Comparison of ENCODE assay signal across 17 cellular contexts in the genomic region with DNA sequence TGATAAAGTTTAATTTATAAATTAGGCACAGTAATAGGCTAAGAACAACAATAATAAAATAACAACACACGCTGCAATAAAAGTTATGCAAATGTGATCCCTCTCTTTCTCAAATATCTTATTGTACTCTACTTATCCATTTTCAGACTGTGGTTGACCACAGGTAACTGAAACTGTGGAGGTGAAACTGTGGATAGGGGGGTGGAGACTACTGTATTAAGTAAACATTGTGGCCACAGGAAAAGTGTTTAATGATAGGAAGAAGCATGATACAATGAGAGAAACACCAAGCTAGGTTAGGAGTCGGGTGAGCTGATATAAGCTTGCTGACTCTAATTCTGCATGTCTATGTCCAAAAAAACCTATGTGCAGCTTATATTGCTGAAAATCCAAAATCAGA. TPM values are rescaled to one million over a fixed set of nuclear protein-coding genes. Genes with fewer than 3 reads are reported as not detected.
DNase-seq lines count a peak whose midpoint lies in the region; TF ChIP-seq lines count a peak whose summit lies in the region.
"Had no signal": no experiment of that assay in that cellular context is flagged by ENCODE, and none has a peak within 500 bp of the region (broad histone marks: within the 10 kb centered on the region; RNA-seq: fewer than 3 reads in every experiment).

No MANE protein-coding gene starts in this region.

- in situ Hi-C loops in GM13977 (cut with MboI; ENCODE audit: low pct_unique_long_range_greater_than_20kb, low sequenced_read_pairs, unreplicated experiment): no loop called here

- no peaks in the 10 kb centered on the region for H3K79me2 ChIP-seq in neural progenitor cell (ENCODE audit: low read depth)

- H4K20me1 ChIP-seq in neural progenitor cell (ENCODE audit: low read depth): no peaks in the 10 kb centered on the region

- H3K4me3 ChIP-seq in neural progenitor cell: no peak overlapping the region

- H3K27me3 Mint-ChIP-seq in neural progenitor cell (ENCODE audit: insufficient read depth, low read depth): peaks cover 5% of the 10 kb centered on the region

- H3K9me3 ChIP-seq in neural progenitor cell (ENCODE audit: low read depth): no peaks in the 10 kb centered on the region

- no peak overlapping the region for H3K27ac Mint-ChIP-seq in neural progenitor cell

- no peak overlapping the region for H3K4me3 Mint-ChIP-seq in neural progenitor cell

- TF ChIP-seq CTCF in neural progenitor cell (IDR thresholded peaks at IDR 0.05) (no peak), GM13977 (IDR thresholded peaks at IDR 0.05; ENCODE audit: extremely low read depth, insufficient read depth, missing control alignments) (no peak)

- no peak overlapping the region for H3K4me2 ChIP-seq in neural progenitor cell
- H3K4me2 ChIP-seq: KMS-11 had no signal

- no peaks in the 10 kb centered on the region for H3K36me3 ChIP-seq in neural progenitor cell

- H3K9ac ChIP-seq in neural progenitor cell: no peak overlapping the region
- H3K9ac ChIP-seq: KMS-11 had no signal

- DNase-seq in H4 (ENCODE audit: low spot score): peak; percentile 35
- peak; percentile 35 for DNase-seq in RPMI8226
- DNase-seq in caudate nucleus (lab: John Stamatoyannopoulos, UW): no peak
- no peak for DNase-seq in neural progenitor cell (ENCODE audit: low spot score)
- DNase-seq in islet precursor cell: no peak
- no peak for DNase-seq in SIG-M5 (lab: John Stamatoyannopoulos, UW)
- DNase-seq in GM13977 (ENCODE audit: low spot score): no peak
- DNase-seq in EL: no peak
- DNase-seq: HCEC 1CT; MM.1S; NCI-H1105; NCI-H1694; NK-92 treated with Interleukin-12 subunit alpha and Interleukin-12 subunit beta, amount 100 ng/mL, for 24 hours; OCI-M1; SW 1271 had no signal

- peak overlapping the region; percentile 36 for H2AFZ ChIP-seq in neural progenitor cell (replicated peaks)

- no peaks in the 10 kb centered on the region for H3K9me3 Mint-ChIP-seq in neural progenitor cell

- H3F3A ChIP-seq in neural progenitor cell (ENCODE audit: low read depth): no peaks in the 10 kb centered on the region

- H3K4me1 Mint-ChIP-seq in neural progenitor cell: no peaks in the 10 kb centered on the region

- H3K27me3 ChIP-seq in neural progenitor cell: no peaks in the 10 kb centered on the region

- no peaks in the 10 kb centered on the region for H3K36me3 Mint-ChIP-seq in neural progenitor cell

- peak overlapping the region; percentile 94 for H3K27ac ChIP-seq in caudate nucleus (ENCODE audit: low read depth, low read length)
- no peak overlapping the region for H3K27ac ChIP-seq in neural progenitor cell
- H3K27ac ChIP-seq: C4-2B, KMS-11 had no signal

- peaks cover 14% of the 10 kb centered on the region for H3K4me1 ChIP-seq in neural progenitor cell

RNA-seq across cellular contexts. Expression of a gene that starts 23.0 kb away (rescaled TPM):
- total RNA-seq in H4 (2014; rRNA removed; shearing (Covaris generic)): 0.04 and 0.29 TPM in 2 replicates
- total RNA-seq in neural progenitor cell (ENCODE audit: low replicate concordance): not detected in 2 replicates

RNA-seq across cellular contexts. Expression of a gene that starts 55.4 kb away (rescaled TPM):
- total RNA-seq in H4 (2014; rRNA removed; shearing (Covaris generic)): 16.6 and 17.1 TPM in 2 replicates
- total RNA-seq in neural progenitor cell (ENCODE audit: low replicate concordance): 15.0 and 22.1 TPM in 2 replicates

RNA-seq across cellular contexts. Expression of a gene that starts 55.7 kb away (rescaled TPM):
- 6.0 and 6.6 TPM in 2 replicates for total RNA-seq in H4 (2014; rRNA removed; shearing (Covaris generic))
- total RNA-seq in neural progenitor cell (ENCODE audit: low replicate concordance): 11.6 and 16.9 TPM in 2 replicates

Comparison
In these comparisons a context has a peak if more than half of its experiments do, and no peak if none do; other contexts are left out.
1. DNase-seq: peak in H4 (single experiment) and RPMI8226 (single experiment); none in caudate nucleus (0 of 61), neural progenitor cell (single experiment), islet precursor cell (single experiment), SIG-M5 (single experiment), GM13977 (single experiment) and EL (single experiment).